9 cellular contexts compared by ENCODE assay signal in genomic region chr2:156430978-156431358, GRCh38. TPM values are rescaled to one million over a fixed set of nuclear protein-coding genes. Genes with fewer than 3 reads are reported as not detected.
DNase-seq lines count a peak whose midpoint lies in the region; ATAC-seq, FAIRE-seq and TF ChIP-seq lines count a peak whose summit lies in the region.
"Had no signal": no experiment of that assay in that cellular context is flagged by ENCODE, and none has a peak within 500 bp of the region (broad histone marks: within the 10 kb centered on the region; RNA-seq: fewer than 3 reads in every experiment).

No MANE protein-coding gene starts in this region.

- H3K27me3 Mint-ChIP-seq in mesothelial cell of epicardium (ENCODE audit: low read depth) = no peaks in the 10 kb centered on the region
- H3K27me3 Mint-ChIP-seq: central memory CD8-positive, alpha-beta T cell had no signal

- TF ChIP-seq CTCF in fibroblast of villous mesenchyme (IDR thresholded peaks at IDR 0.05; ENCODE audit: insufficient read depth, low read depth, low read length) (no peak), mesothelial cell of epicardium (IDR thresholded peaks at IDR 0.05; ENCODE audit: unreplicated experiment) (no peak)

- H3K9me3 Mint-ChIP-seq in mesothelial cell of epicardium = no peaks in the 10 kb centered on the region
- H3K9me3 Mint-ChIP-seq: central memory CD8-positive, alpha-beta T cell had no signal

- no peaks in the 10 kb centered on the region for H3K36me3 Mint-ChIP-seq in mesothelial cell of epicardium

- H3K27ac Mint-ChIP-seq in mesothelial cell of epicardium = no peak overlapping the region

- H3K4me3 Mint-ChIP-seq in mesothelial cell of epicardium = no peak overlapping the region
- H3K4me3 Mint-ChIP-seq: central memory CD8-positive, alpha-beta T cell had no signal

- ATAC-seq in GM19035 (IDR thresholded peaks at IDR 0.05; ENCODE audit: unreplicated experiment) = peak; percentile 64
- ATAC-seq in HG03064 (IDR thresholded peaks at IDR 0.05; ENCODE audit: low read depth, unreplicated experiment) = peak; percentile 59

- H3K4me3 ChIP-seq in fibroblast of villous mesenchyme (ENCODE audit: low read depth, low read length) = no peak overlapping the region

- peak; percentile 67 for FAIRE-seq in RCC 7860 (lab: Jason Lieb, UNC)

- H3K4me1 Mint-ChIP-seq in mesothelial cell of epicardium = peaks cover 13% of the 10 kb centered on the region
- H3K4me1 Mint-ChIP-seq: central memory CD8-positive, alpha-beta T cell had no signal

- DNase-seq in AG08395 (ENCODE audit: low spot score) (peak; percentile 53), RCC 7860 (ENCODE audit: low spot score) (peak; percentile 47), fibroblast of villous mesenchyme (ENCODE audit: low read depth) (peak; percentile 72), occipital lobe (lab: John Stamatoyannopoulos, UW) (no peak), cerebellar nuclear complex (lab: John Stamatoyannopoulos, UW) (no peak), mesothelial cell of epicardium (ENCODE audit: low spot score in 2 of 2, unreplicated experiment in 2 of 2) (no peak)

RNA-seq across cellular contexts. Expression of gene GPD2, which starts 5.2 kb away (rescaled TPM):
- total RNA-seq in fibroblast of villous mesenchyme (44.5 and 63.9 TPM in 2 replicates), occipital lobe (166 TPM), mesothelial cell of epicardium (17.3 to 21.7 TPM (median 19.0 TPM) in 3 replicates)

Comparison
In these comparisons a context has a peak if more than half of its experiments do, and no peak if none do; other contexts are left out.
1. DNase-seq: peak in AG08395 (single experiment), RCC 7860 (single experiment) and fibroblast of villous mesenchyme (single experiment); none in occipital lobe (single experiment), cerebellar nuclear complex (0 of 2) and mesothelial cell of epicardium (0 of 2).